8 cellular contexts compared by ENCODE assay signal in genomic region chr6:15243994-15244604, GRCh38. TPM values are rescaled to one million over a fixed set of nuclear protein-coding genes. Genes with fewer than 3 reads are reported as not detected.
A peak's percentile ranks its signal among the peaks of the same experiment; 100 is the strongest.
DNase-seq lines count a peak whose midpoint lies in the region; TF ChIP-seq lines count a peak whose summit lies in the region.

No MANE protein-coding gene starts in this region.

- no peaks in the 10 kb centered on the region for H3K36me3 ChIP-seq in Loucy (ENCODE audit: insufficient read depth, low read length)

- H3K4me3 Mint-ChIP-seq in CD14-positive monocyte (peak overlapping the region; percentile 83 to 90), nephron (peak overlapping the region; percentile 82 to 89 (median 87))

- TF ChIP-seq CTCF in CD14-positive monocyte (IDR thresholded peaks at IDR 0.05) (no peak), Loucy (conservative IDR thresholded peaks at IDR 0.05; ENCODE audit: low read length) (no peak), dorsolateral prefrontal cortex (IDR thresholded peaks at IDR 0.05 in 54 of 56, conservative IDR thresholded peaks at IDR 0.05 in 2 of 56; ENCODE audit: low read depth in 1 of 56, partially characterized antibody in 56 of 56) (no peak), nephron (IDR thresholded peaks at IDR 0.05; ENCODE audit: unreplicated experiment in 3 of 3) (no peak), GM13977 (IDR thresholded peaks at IDR 0.05; ENCODE audit: extremely low read depth, insufficient read depth, missing control alignments) (no peak)

- H3K27me3 ChIP-seq in Loucy (ENCODE audit: insufficient read depth, low read length, poor library complexity, severe bottlenecking) (peaks cover 19% of the 10 kb centered on the region), dorsolateral prefrontal cortex (no peaks in the 10 kb centered on the region)

- in situ Hi-C loops in GM13977 (cut with MboI; ENCODE audit: low pct_unique_long_range_greater_than_20kb, low sequenced_read_pairs, unreplicated experiment), result loop anchor here (25.0 kb wide), 1 partner anchor 1032 kb away; no protein-coding TSS in a partner anchor

- H3K79me2 ChIP-seq in Loucy (ENCODE audit: insufficient read depth, low read length), result peaks cover 46% of the 10 kb centered on the region

- peak overlapping the region; percentile 99 for H3K4me3 ChIP-seq in Loucy (ENCODE audit: low read length, poor library complexity, severe bottlenecking)
- H3K4me3 ChIP-seq in dorsolateral prefrontal cortex, result peak overlapping the region; percentile 62 to 97 (median 89)

- peak overlapping the region; percentile 63; the same call in 1 of the 2 replicates for H2AFZ ChIP-seq in Loucy (ENCODE audit: low read length)

- DNase-seq in CD14-positive monocyte (ENCODE audit: low spot score), result no peak
- peak in 1 of 10 donors; percentile 24 for DNase-seq in dorsolateral prefrontal cortex
- no peak for DNase-seq in NCI-H510A (lab: John Stamatoyannopoulos, UW)
- DNase-seq in LoVo (ENCODE audit: low spot score), result no peak
- no peak for DNase-seq in COLO668 (lab: John Stamatoyannopoulos, UW; ENCODE audit: unreplicated experiment)
- no peak for DNase-seq in GM13977 (ENCODE audit: low spot score)

- peak overlapping the region; percentile 76 for H3K9ac ChIP-seq in Loucy (ENCODE audit: low read depth, low read length, poor library complexity, severe bottlenecking)

- H4K20me1 ChIP-seq in Loucy (ENCODE audit: insufficient read depth, low read length, poor library complexity, severe bottlenecking), result peaks cover 23% of the 10 kb centered on the region

- peak overlapping the region in 49 of 59 donors; percentile 49 to 100 (median 97) for H3K27ac ChIP-seq in dorsolateral prefrontal cortex

- H3K9me2 ChIP-seq in Loucy (replicated peaks; ENCODE audit: low read depth, low read length), result no peaks in the 10 kb centered on the region

- H3K27me3 Mint-ChIP-seq in CD14-positive monocyte (ENCODE audit: low read depth in 3 of 3) (peaks cover 0 to 2% (median 2%) of the 10 kb centered on the region in 3 donors), nephron (ENCODE audit: low read depth) (no peaks in the 10 kb centered on the region)

- no peaks in the 10 kb centered on the region for H3K9me3 ChIP-seq in Loucy (ENCODE audit: insufficient read depth, low read depth, low read length)

- H3K9me3 Mint-ChIP-seq in CD14-positive monocyte (peaks cover 0 to 2% (median 0%) of the 10 kb centered on the region in 7 donors), nephron (no peaks in the 10 kb centered on the region)

- intact Hi-C loops in CD14-positive monocyte (cut with micrococcal nuclease) (loop anchor here in 1 of 2 donors (2.0 kb wide), 1 partner anchor 1031 kb away; no protein-coding TSS in a partner anchor), dorsolateral prefrontal cortex (cut with DNase I) (loop anchor here in 1 of 2 donors (2.0 to 10.0 kb wide), 3 partner anchors 381 to 1033 kb away; no protein-coding TSS in a partner anchor)

- peaks cover 17% of the 10 kb centered on the region for H3K4me1 ChIP-seq in Loucy (ENCODE audit: insufficient read depth, low read length, poor library complexity, severe bottlenecking)

- H3K36me3 Mint-ChIP-seq in CD14-positive monocyte (peaks cover 0 to 4% of the 10 kb centered on the region in 2 donors), nephron (ENCODE audit: low read depth) (no peaks in the 10 kb centered on the region)

- peak overlapping the region; percentile 72 for H3K4me2 ChIP-seq in Loucy (ENCODE audit: low read depth, low read length, poor library complexity, severe bottlenecking)

- H3F3A ChIP-seq in Loucy (ENCODE audit: low read depth), result peaks cover 9% of the 10 kb centered on the region

- H3K4me1 Mint-ChIP-seq in CD14-positive monocyte, result peaks cover 20% of the 10 kb centered on the region
- H3K4me1 Mint-ChIP-seq in nephron, result peaks cover 13% of the 10 kb centered on the region

- H3K27ac Mint-ChIP-seq in CD14-positive monocyte (peak overlapping the region in 6 of 7 donors; percentile 71 to 96 (median 82)), nephron (peak overlapping the region; percentile 80 to 95 (median 94))

RNA-seq across cellular contexts. Expression of gene JARID2, which starts 1.8 kb away (rescaled TPM):
- polyA plus RNA-seq in CD14-positive monocyte, result 10 to 100 TPM in 1 of 2 donors, 1 to 10 TPM in 1; 6.8 to 12.5 TPM
- 10 to 100 TPM; 14.2 to 26.7 (median 20.5) TPM for total RNA-seq in dorsolateral prefrontal cortex
